In the genomic region with DNA sequence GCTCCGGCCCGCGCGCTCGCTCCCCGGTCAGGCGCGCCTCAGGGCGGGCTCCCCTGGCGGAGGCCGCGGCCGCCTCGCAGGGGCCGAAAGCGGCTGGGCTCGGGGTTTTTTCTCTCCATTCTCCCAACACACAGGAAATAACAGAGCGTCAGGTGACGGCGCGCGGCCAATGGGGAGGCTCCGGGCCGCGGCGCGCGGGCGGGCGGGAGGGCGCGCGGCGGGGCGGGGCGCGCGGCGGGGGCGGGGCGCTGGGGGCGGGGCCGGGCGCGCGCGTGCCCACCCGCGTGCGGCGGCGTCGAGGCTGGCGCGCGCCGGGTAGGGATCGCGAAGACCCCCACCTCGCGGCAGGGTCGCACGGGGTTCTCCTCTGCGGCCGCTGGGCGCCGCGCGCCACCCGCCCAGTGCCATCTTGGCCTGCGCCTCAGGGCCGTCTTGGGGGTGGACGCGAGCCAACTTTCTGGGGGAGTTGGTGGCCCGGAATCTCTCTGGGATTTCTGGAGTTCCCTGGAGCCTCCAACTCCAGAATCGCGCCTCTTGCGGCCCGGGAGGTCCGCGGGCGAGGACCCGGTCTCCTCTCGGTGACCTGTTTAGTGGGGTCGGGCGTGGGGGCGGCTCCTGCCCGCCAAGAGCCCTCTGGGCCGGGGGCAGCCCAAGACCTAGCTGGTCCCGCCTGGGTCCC, we compare ENCODE assay signal across 1 cellular context.
TF ChIP-seq lines count a peak whose summit lies in the region.

A gene (minus strand): TSS at position 142 of the 679 bp plus-strand sequence. CDS start 55,348 bp downstream, outside the sequence.

TF ChIP-seq in K562, 482 proteins besides CTCF, POLR2A, EP300 and RAD21 (continued from another document):
- TF ChIP-seq, protein P1, sequence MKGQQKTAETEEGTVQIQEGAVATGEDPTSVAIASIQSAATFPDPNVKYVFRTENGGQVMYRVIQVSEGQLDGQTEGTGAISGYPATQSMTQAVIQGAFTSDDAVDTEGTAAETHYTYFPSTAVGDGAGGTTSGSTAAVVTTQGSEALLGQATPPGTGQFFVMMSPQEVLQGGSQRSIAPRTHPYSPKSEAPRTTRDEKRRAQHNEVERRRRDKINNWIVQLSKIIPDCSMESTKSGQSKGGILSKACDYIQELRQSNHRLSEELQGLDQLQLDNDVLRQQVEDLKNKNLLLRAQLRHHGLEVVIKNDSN (CRISPR knock-in tag; IDR thresholded peaks at IDR 0.05), result peak; percentile 56
- TF ChIP-seq, protein P2, sequence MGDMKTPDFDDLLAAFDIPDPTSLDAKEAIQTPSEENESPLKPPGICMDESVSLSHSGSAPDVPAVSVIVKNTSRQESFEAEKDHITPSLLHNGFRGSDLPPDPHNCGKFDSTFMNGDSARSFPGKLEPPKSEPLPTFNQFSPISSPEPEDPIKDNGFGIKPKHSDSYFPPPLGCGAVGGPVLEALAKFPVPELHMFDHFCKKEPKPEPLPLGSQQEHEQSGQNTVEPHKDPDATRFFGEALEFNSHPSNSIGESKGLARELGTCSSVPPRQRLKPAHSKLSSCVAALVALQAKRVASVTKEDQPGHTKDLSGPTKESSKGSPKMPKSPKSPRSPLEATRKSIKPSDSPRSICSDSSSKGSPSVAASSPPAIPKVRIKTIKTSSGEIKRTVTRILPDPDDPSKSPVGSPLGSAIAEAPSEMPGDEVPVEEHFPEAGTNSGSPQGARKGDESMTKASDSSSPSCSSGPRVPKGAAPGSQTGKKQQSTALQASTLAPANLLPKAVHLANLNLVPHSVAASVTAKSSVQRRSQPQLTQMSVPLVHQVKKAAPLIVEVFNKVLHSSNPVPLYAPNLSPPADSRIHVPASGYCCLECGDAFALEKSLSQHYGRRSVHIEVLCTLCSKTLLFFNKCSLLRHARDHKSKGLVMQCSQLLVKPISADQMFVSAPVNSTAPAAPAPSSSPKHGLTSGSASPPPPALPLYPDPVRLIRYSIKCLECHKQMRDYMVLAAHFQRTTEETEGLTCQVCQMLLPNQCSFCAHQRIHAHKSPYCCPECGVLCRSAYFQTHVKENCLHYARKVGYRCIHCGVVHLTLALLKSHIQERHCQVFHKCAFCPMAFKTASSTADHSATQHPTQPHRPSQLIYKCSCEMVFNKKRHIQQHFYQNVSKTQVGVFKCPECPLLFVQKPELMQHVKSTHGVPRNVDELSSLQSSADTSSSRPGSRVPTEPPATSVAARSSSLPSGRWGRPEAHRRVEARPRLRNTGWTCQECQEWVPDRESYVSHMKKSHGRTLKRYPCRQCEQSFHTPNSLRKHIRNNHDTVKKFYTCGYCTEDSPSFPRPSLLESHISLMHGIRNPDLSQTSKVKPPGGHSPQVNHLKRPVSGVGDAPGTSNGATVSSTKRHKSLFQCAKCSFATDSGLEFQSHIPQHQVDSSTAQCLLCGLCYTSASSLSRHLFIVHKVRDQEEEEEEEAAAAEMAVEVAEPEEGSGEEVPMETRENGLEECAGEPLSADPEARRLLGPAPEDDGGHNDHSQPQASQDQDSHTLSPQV (IDR thresholded peaks at IDR 0.05), result peak; percentile 69
- TF ChIP-seq NFYB (IDR thresholded peaks at IDR 0.05; ENCODE audit: extremely low read depth, insufficient read length) (peak; percentile 49), RBBP5 (IDR thresholded peaks at IDR 0.05; ENCODE audit: borderline replicate concordance, insufficient read depth, low read length, poor library complexity, severe bottlenecking) (peak; percentile 39)
